15 cellular contexts compared by ENCODE assay signal in genomic region chr6:106316376-106316769, GRCh38. TPM values are rescaled to one million over a fixed set of nuclear protein-coding genes. Genes with fewer than 3 reads are reported as not detected.
A peak's percentile ranks its signal among the peaks of the same experiment; 100 is the strongest.
DNase-seq lines count a peak whose midpoint lies in the region; ATAC-seq, FAIRE-seq and TF ChIP-seq lines count a peak whose summit lies in the region.
"Had no signal": no experiment of that assay in that cellular context is flagged by ENCODE, and none has a peak within 500 bp of the region (broad histone marks: within the 10 kb centered on the region; RNA-seq: fewer than 3 reads in every experiment).

No MANE protein-coding gene starts in this region.

- no peak overlapping the region for H3K4me3 Mint-ChIP-seq in activated T-cell treated with anti-CD3 and anti-CD28 coated beads, Interleukin-2, amount 50 U/mL, for 4 hours
- H3K4me3 Mint-ChIP-seq: activated B cell treated with CpG ODN at 0.5 μM for 24 hours had no signal

- no peak overlapping the region for H2AFZ ChIP-seq in keratinocyte (ENCODE audit: control insufficient read depth, low read length)
- H2AFZ ChIP-seq: PC-9 had no signal

- peak; percentile 73 for FAIRE-seq in GM19239 (lab: Jason Lieb, UNC)
- peak; percentile 29 for FAIRE-seq in keratinocyte (lab: Jason Lieb, UNC)
- FAIRE-seq: urothelium cell line had no signal

- H3K9me1 ChIP-seq in keratinocyte (ENCODE audit: control insufficient read depth, extremely low read depth, insufficient read depth, low read length): no peaks in the 10 kb centered on the region

- intact Hi-C loops in sciatic nerve (cut with DNase I): no loop called here

- TF ChIP-seq CTCF in keratinocyte (optimal IDR thresholded peaks at IDR 0.05 in 1 of 3, IDR thresholded peaks at IDR 0.05 in 1 of 3, conservative IDR thresholded peaks at IDR 0.05 in 1 of 3; ENCODE audit: extremely low read depth in 1 of 3, insufficient read depth in 2 of 3, low read length in 3 of 3): no peak

- peaks cover 80% of the 10 kb centered on the region for H3K79me2 ChIP-seq in keratinocyte (ENCODE audit: control insufficient read depth, insufficient read depth, low read length)

- H3K4me3 ChIP-seq in SJCRH30 (no peak overlapping the region), keratinocyte (ENCODE audit: control insufficient read depth in 2 of 3, extremely low read depth in 1 of 3, insufficient read depth in 2 of 3, low read depth in 1 of 3, low read length in 3 of 3) (no peak overlapping the region)
- H3K4me3 ChIP-seq: esophagus squamous epithelium, heart left ventricle, PC-9, stomach had no signal

- H3K9me3 ChIP-seq in SJCRH30 (replicated peaks) (no peaks in the 10 kb centered on the region), keratinocyte (ENCODE audit: control insufficient read depth, low read depth, low read length) (no peaks in the 10 kb centered on the region)
- H3K9me3 ChIP-seq: esophagus squamous epithelium, heart left ventricle, stomach had no signal

- H3K27ac ChIP-seq in SJCRH30 (peak overlapping the region; percentile 61), keratinocyte (ENCODE audit: control insufficient read depth, insufficient read depth, low read length) (no peak overlapping the region)
- H3K27ac ChIP-seq: esophagus squamous epithelium, heart left ventricle, PC-9, stomach had no signal

- peaks cover 34% of the 10 kb centered on the region for H3K36me3 Mint-ChIP-seq in activated T-cell treated with anti-CD3 and anti-CD28 coated beads, Interleukin-2, amount 50 U/mL, for 4 hours (ENCODE audit: insufficient read depth)

- H3K27me3 ChIP-seq in SJCRH30: no peaks in the 10 kb centered on the region
- H3K27me3 ChIP-seq in keratinocyte (ENCODE audit: control insufficient read depth, extremely low read depth, insufficient read depth, low read length): no peaks in the 10 kb centered on the region
- H3K27me3 ChIP-seq: esophagus squamous epithelium, heart left ventricle, stomach had no signal

- dilution Hi-C loops in keratinocyte (cut with MboI; ENCODE audit: extremely low pct_ligation_motif_present, low sequenced_read_pairs): no loop called here

- peaks cover 26% of the 10 kb centered on the region for H3K4me1 ChIP-seq in SJCRH30
- H3K4me1 ChIP-seq in keratinocyte (ENCODE audit: control insufficient read depth, extremely low read depth, insufficient read depth, low read length): peaks cover 26% of the 10 kb centered on the region

- H3K9me3 Mint-ChIP-seq in activated T-cell treated with anti-CD3 and anti-CD28 coated beads, Interleukin-2, amount 50 U/mL, for 4 hours: no peaks in the 10 kb centered on the region
- H3K9me3 Mint-ChIP-seq: activated B cell treated with CpG ODN at 0.5 μM for 24 hours had no signal

- no peak overlapping the region for H3K9ac ChIP-seq in keratinocyte (ENCODE audit: control insufficient read depth, extremely low read depth, insufficient read depth, low read length)

- H3K36me3 ChIP-seq in SJCRH30 (peaks cover 29% of the 10 kb centered on the region), keratinocyte (ENCODE audit: control insufficient read depth in 2 of 2, extremely low read depth in 1 of 2, insufficient read depth in 2 of 2, low read length in 2 of 2) (peaks cover 5 to 17% of the 10 kb centered on the region in 2 experiments)

- no peaks in the 10 kb centered on the region for H3K27me3 Mint-ChIP-seq in activated T-cell treated with anti-CD3 and anti-CD28 coated beads, Interleukin-2, amount 50 U/mL, for 4 hours (ENCODE audit: low read depth)
- H3K27me3 Mint-ChIP-seq: activated B cell treated with CpG ODN at 0.5 μM for 24 hours had no signal

- H3K4me2 ChIP-seq in keratinocyte (ENCODE audit: control insufficient read depth, extremely low read depth, insufficient read depth, low read depth, low read length): peak overlapping the region; percentile 49
- H3K4me2 ChIP-seq: PC-9 had no signal

- peaks cover 69% of the 10 kb centered on the region for H3K4me1 Mint-ChIP-seq in activated T-cell treated with anti-CD3 and anti-CD28 coated beads, Interleukin-2, amount 50 U/mL, for 4 hours (ENCODE audit: low read depth)

- no peaks in the 10 kb centered on the region for H4K20me1 ChIP-seq in keratinocyte (ENCODE audit: control insufficient read depth, extremely low read depth, insufficient read depth, low read length)

- peak; percentile 64 to 71 for ATAC-seq in activated T-cell treated with anti-CD3 and anti-CD28 coated beads, Interleukin-2, amount 50 U/mL, for 4 hours
- no peak for ATAC-seq in sciatic nerve
- no peak for ATAC-seq in GM21526 (IDR thresholded peaks at IDR 0.05; ENCODE audit: low FRiP score, unreplicated experiment)
- ATAC-seq: heart left ventricle had no signal

- no peak for DNase-seq in activated T-cell treated with anti-CD3 and anti-CD28 coated beads, Interleukin-2, amount 50 U/mL, for 4 hours
- no peak for DNase-seq in activated T-cell treated with anti-CD3 and anti-CD28 coated beads, Interleukin-2, amount 50 U/mL, for 1 hour
- DNase-seq in GM19239 (ENCODE audit: insufficient read length, low spot score): no peak
- no peak for DNase-seq in SJCRH30
- no peak for DNase-seq in keratinocyte (ENCODE audit: low read depth, low spot score)
- DNase-seq in sciatic nerve (ENCODE audit: low spot score): no peak
- no peak for DNase-seq in NCI-H1930 (lab: John Stamatoyannopoulos, UW)
- DNase-seq: activated B cell treated with CpG ODN at 0.5 μM for 24 hours, esophagus squamous epithelium, heart left ventricle, NCI-H446 treated with DMSO at 0.1 percent for 48 hours, PC-9, stomach had no signal

RNA-seq across cellular contexts. Expression of gene ATG5, which starts 9.2 kb away (rescaled TPM):
- 10 to 100 TPM; 29.3 to 30.2 (median 29.5) TPM for total RNA-seq in activated T-cell treated with anti-CD3 and anti-CD28 coated beads, Interleukin-2, amount 50 U/mL, for 4 hours
- 42.9 and 49.1 TPM in 2 replicates for total RNA-seq in SJCRH30 (2014; rRNA removed; shearing (Covaris generic))
- polyA plus RNA-seq in keratinocyte: 29.1 to 60.0 TPM (median 32.8 TPM) in 3 replicates
- polyA plus RNA-seq in keratinocyte (2011; ENCODE audit: low read depth): 151 TPM
- polyA plus RNA-seq in keratinocyte (2011; cell fraction: cytosol; rRNA removed): 23.9 and 47.2 TPM in 2 replicates
- polyA plus RNA-seq in keratinocyte (2011; cell fraction: nucleus; rRNA removed): 18.6 and 25.7 TPM in 2 replicates
- polyA plus RNA-seq in keratinocyte (2012; ENCODE audit: low replicate concordance): 27.0 and 31.8 TPM in 2 replicates
- 5.3 to 41.9 TPM (median 20.7 TPM) in 3 replicates for polyA minus RNA-seq in keratinocyte
- 18.2 TPM for polyA minus RNA-seq in keratinocyte (2011; cell fraction: cytosol; rRNA and poly(A)+ RNA removed)
- polyA minus RNA-seq in keratinocyte (2011; cell fraction: nucleus; rRNA and poly(A)+ RNA removed): 18.5 and 41.2 TPM in 2 replicates
- total RNA-seq in sciatic nerve: 27.8 TPM

RNA-seq across cellular contexts. Expression of gene CRYBG1, which starts 44.1 kb away (rescaled TPM):
- total RNA-seq in activated T-cell treated with anti-CD3 and anti-CD28 coated beads, Interleukin-2, amount 50 U/mL, for 4 hours: 10 to 100 TPM in 2 of 3 donors, 1 to 10 TPM in 1; 8.5 to 28.6 (median 20.1) TPM
- 0.03 TPM in 1 of 2 replicates, not detected in the other for total RNA-seq in SJCRH30 (2014; rRNA removed; shearing (Covaris generic))
- 33.8 to 54.7 TPM (median 36.9 TPM) in 3 replicates for polyA plus RNA-seq in keratinocyte
- polyA plus RNA-seq in keratinocyte (2011; ENCODE audit: low read depth): 60.7 TPM
- 20.3 and 32.0 TPM in 2 replicates for polyA plus RNA-seq in keratinocyte (2011; cell fraction: cytosol; rRNA removed)
- polyA plus RNA-seq in keratinocyte (2011; cell fraction: nucleus; rRNA removed): 51.0 and 57.2 TPM in 2 replicates
- 32.0 and 53.1 TPM in 2 replicates for polyA plus RNA-seq in keratinocyte (2012; ENCODE audit: low replicate concordance)
- 26.5 to 85.7 TPM (median 52.9 TPM) in 3 replicates for polyA minus RNA-seq in keratinocyte
- 36.6 TPM for polyA minus RNA-seq in keratinocyte (2011; cell fraction: cytosol; rRNA and poly(A)+ RNA removed)
- 61.8 and 116 TPM in 2 replicates for polyA minus RNA-seq in keratinocyte (2011; cell fraction: nucleus; rRNA and poly(A)+ RNA removed)
- total RNA-seq in sciatic nerve: 10.7 TPM

Comparison
In these comparisons a context has a peak if more than half of its experiments do, and no peak if none do; other contexts are left out.
1. ATAC-seq: peak in activated T-cell treated with anti-CD3 and anti-CD28 coated beads, Interleukin-2, amount 50 U/mL, for 4 hours (2 of 2); none in sciatic nerve (single experiment) and GM21526 (single experiment).